ENCODE assay signal across 29 cellular contexts in genomic region chr1:234413485-234413884, GRCh38. TPM values are rescaled to one million over a fixed set of nuclear protein-coding genes. Genes with fewer than 3 reads are reported as not detected.
"Had no signal": no experiment of that assay in that cellular context is flagged by ENCODE, and none has a peak within 500 bp of the region (broad histone marks: within the 10 kb centered on the region; RNA-seq: fewer than 3 reads in every experiment).

No MANE protein-coding gene starts in this region.

- H3K36me3 ChIP-seq: breast epithelium, colonic mucosa had no signal

- H3K4me1 ChIP-seq: ascending aorta, breast epithelium, colonic mucosa had no signal

- H3K4me1 Mint-ChIP-seq: brain had no signal

- H3K27me3 Mint-ChIP-seq: activated CD4-positive, alpha-beta T cell treated with anti-CD3 and anti-CD28 coated beads for 36 hours; activated CD8-positive, alpha-beta T cell treated with anti-CD3 and anti-CD28 coated beads for 36 hours; activated naive CD4-positive, alpha-beta T cell treated with anti-CD3 and anti-CD28 coated beads, Interleukin-2, amount 50 U/mL, for 24 hours; activated naive CD8-positive, alpha-beta T cell treated with anti-CD3 and anti-CD28 coated beads, Interleukin-2, amount 10 ng/mL, durations not matched to agents 7 days and 5 days; brain; T-helper 17 cell had no signal

- H3K4me3 ChIP-seq: ascending aorta, breast epithelium, cardiac muscle cell, colonic mucosa had no signal

- H3K9me3 Mint-ChIP-seq: activated CD8-positive, alpha-beta T cell treated with anti-CD3 and anti-CD28 coated beads for 36 hours; activated naive CD4-positive, alpha-beta T cell treated with anti-CD3 and anti-CD28 coated beads for 36 hours; activated naive CD4-positive, alpha-beta T cell treated with anti-CD3 and anti-CD28 coated beads, Interleukin-2, amount 50 U/mL, for 24 hours; activated naive CD8-positive, alpha-beta T cell treated with anti-CD3 and anti-CD28 coated beads, Interleukin-2, amount 10 ng/mL, durations not matched to agents 7 days and 5 days; activated T-cell treated with anti-CD3 and anti-CD28 coated beads, Interleukin-2, amount 50 U/mL, for 72 hours; brain; T-helper 2 cell treated with Interferon-gamma antibody and Interleukin-4, amounts not matched to agents 5 μg/mL and 100 μg/mL, for 36 hours had no signal

- H3K9me3 ChIP-seq: ascending aorta, breast epithelium, colonic mucosa had no signal

- H3K4me3 Mint-ChIP-seq: activated CD4-positive, alpha-beta T cell treated with anti-CD3 and anti-CD28 coated beads for 36 hours; activated CD8-positive, alpha-beta T cell treated with anti-CD3 and anti-CD28 coated beads for 36 hours; activated naive CD4-positive, alpha-beta T cell treated with anti-CD3 and anti-CD28 coated beads for 36 hours; activated naive CD4-positive, alpha-beta T cell treated with anti-CD3 and anti-CD28 coated beads, Interleukin-2, amount 50 U/mL, for 24 hours; activated naive CD8-positive, alpha-beta T cell treated with anti-CD3 and anti-CD28 coated beads, Interleukin-2, amount 10 ng/mL, durations not matched to agents 7 days and 5 days; activated T-cell treated with anti-CD3 and anti-CD28 coated beads, Interleukin-2, amount 50 U/mL, for 72 hours; brain; T-helper 17 cell; T-helper 2 cell treated with Interferon-gamma antibody and Interleukin-4, amounts not matched to agents 5 μg/mL and 100 μg/mL, for 36 hours had no signal

- ATAC-seq: activated CD4-positive, alpha-beta T cell treated with anti-CD3 and anti-CD28 coated beads for 36 hours; activated CD8-positive, alpha-beta T cell treated with anti-CD3 and anti-CD28 coated beads for 36 hours; activated T-cell treated with anti-CD3 and anti-CD28 coated beads, Interleukin-2, amount 50 U/mL, for 72 hours; T-helper 17 cell had no signal

- DNase-seq: activated CD4-positive, alpha-beta T cell treated with anti-CD3 and anti-CD28 coated beads for 36 hours; activated CD4-positive, alpha-beta T cell treated with anti-CD3 and anti-CD28 coated beads, Interleukin-2, amount 50 U/mL, for 1 hour; activated CD4-positive, alpha-beta T cell treated with anti-CD3 and anti-CD28 coated beads, Interleukin-2, amount 50 U/mL, for 48 hours; activated CD4-positive, CD25-positive, alpha-beta regulatory T cell; activated CD4-positive, CD25-positive, alpha-beta regulatory T cell treated with anti-CD3 and anti-CD28 coated beads, Interleukin-2, amount 50 U/mL, for 72 hours; activated CD8-positive, alpha-beta memory T cell treated with anti-CD3 and anti-CD28 coated beads for 24 hours; activated CD8-positive, alpha-beta T cell treated with anti-CD3 and anti-CD28 coated beads for 36 hours; activated effector memory CD4-positive, alpha-beta T cell treated with Interleukin-2 at 50 U/mL for 16 hours; activated gamma-delta T cell treated with Interleukin-2 at 50 U/mL for 16 hours; activated naive CD4-positive, alpha-beta T cell treated with anti-CD3 and anti-CD28 coated beads for 36 hours; activated naive CD8-positive, alpha-beta T cell treated with anti-CD3 and anti-CD28 coated beads, Interleukin-2, amount 10 ng/mL, durations not matched to agents 7 days and 5 days; activated T-cell treated with anti-CD3 and anti-CD28 coated beads, Interleukin-2, amount 50 U/mL, for 72 hours; central memory CD4-positive, alpha-beta T cell; cerebellar nuclear complex; colonic mucosa; effector CD8-positive, alpha-beta T cell; foreskin fibroblast; head of caudate nucleus; SW 1271; T-helper 1 cell; T-helper 17 cell; T1000; WERI-Rb-1 had no signal

- H3K27me3 ChIP-seq: ascending aorta, breast epithelium, cardiac muscle cell, colonic mucosa had no signal

- H3K27ac Mint-ChIP-seq: activated CD4-positive, alpha-beta T cell treated with anti-CD3 and anti-CD28 coated beads for 36 hours; activated CD8-positive, alpha-beta T cell treated with anti-CD3 and anti-CD28 coated beads for 36 hours; activated naive CD4-positive, alpha-beta T cell treated with anti-CD3 and anti-CD28 coated beads, Interleukin-2, amount 50 U/mL, for 24 hours; activated T-cell treated with anti-CD3 and anti-CD28 coated beads, Interleukin-2, amount 50 U/mL, for 72 hours; T-helper 2 cell treated with Interferon-gamma antibody and Interleukin-4, amounts not matched to agents 5 μg/mL and 100 μg/mL, for 36 hours had no signal

RNA-seq across cellular contexts. Expression of gene COA6, which starts 40.2 kb away (rescaled TPM):
- total RNA-seq: ascending aorta had no signal
